In genomic region chr17:2068589-2069051, GRCh38 we compare ENCODE assay signal across 8 cellular contexts. TPM values are rescaled to one million over a fixed set of nuclear protein-coding genes. Genes with fewer than 3 reads are reported as not detected.
DNase-seq lines count a peak whose midpoint lies in the region; ATAC-seq and TF ChIP-seq lines count a peak whose summit lies in the region.

No MANE protein-coding gene starts in this region.

- peak in 1 of 5 donors; percentile 69 for DNase-seq in CD8-positive, alpha-beta memory T cell
- DNase-seq in NCI-H524 (lab: John Stamatoyannopoulos, UW) (peak; percentile 86 to 92), cerebellar cortex (ENCODE audit: low spot score) (peak; percentile 81), neural progenitor cell (ENCODE audit: low spot score) (no peak), HT-29 (ENCODE audit: low spot score) (no peak)

- no peak overlapping the region for H2AFZ ChIP-seq in neural progenitor cell (replicated peaks)

- no peak overlapping the region for H3K27ac ChIP-seq in CD8-positive, alpha-beta memory T cell (ENCODE audit: low read depth, low read length)
- H3K27ac ChIP-seq in neural progenitor cell, result no peak overlapping the region

- TF ChIP-seq CTCF in neural progenitor cell (IDR thresholded peaks at IDR 0.05), result no peak

- H3K36me3 Mint-ChIP-seq in CD8-positive, alpha-beta memory T cell, result peaks cover 0 to 67% (median 20%) of the 10 kb centered on the region in 3 donors
- peaks cover 36% of the 10 kb centered on the region for H3K36me3 Mint-ChIP-seq in neural progenitor cell

- no peaks in the 10 kb centered on the region for H3F3A ChIP-seq in neural progenitor cell (ENCODE audit: low read depth)

- no peak overlapping the region for H3K4me2 ChIP-seq in neural progenitor cell

- peak overlapping the region; percentile 70 to 90 (median 84) for H3K27ac Mint-ChIP-seq in CD8-positive, alpha-beta memory T cell
- H3K27ac Mint-ChIP-seq in neural progenitor cell, result peak overlapping the region; percentile 50

- peaks cover 20% of the 10 kb centered on the region for H3K36me3 ChIP-seq in CD8-positive, alpha-beta memory T cell (ENCODE audit: insufficient read depth, low read length)
- H3K36me3 ChIP-seq in neural progenitor cell, result no peaks in the 10 kb centered on the region

- H3K9me3 Mint-ChIP-seq in CD8-positive, alpha-beta memory T cell, result no peaks in the 10 kb centered on the region
- no peaks in the 10 kb centered on the region for H3K9me3 Mint-ChIP-seq in neural progenitor cell

- peak overlapping the region in 3 of 7 donors; percentile 23 to 69 (median 67) for H3K4me3 Mint-ChIP-seq in CD8-positive, alpha-beta memory T cell
- no peak overlapping the region for H3K4me3 Mint-ChIP-seq in neural progenitor cell

- no peaks in the 10 kb centered on the region for H3K79me2 ChIP-seq in neural progenitor cell (ENCODE audit: low read depth)

- POLR2A ChIA-PET in CD8-positive, alpha-beta memory T cell (lab: Charles Lee), result interaction anchor here (1.0 to 1.5 kb wide), 2 partner anchors 10 to 22 kb away, joined by 4 to 7 read pairs; no protein-coding TSS in a partner anchor

- H3K9me3 ChIP-seq in CD8-positive, alpha-beta memory T cell (ENCODE audit: low read length), result no peaks in the 10 kb centered on the region
- no peaks in the 10 kb centered on the region for H3K9me3 ChIP-seq in neural progenitor cell (ENCODE audit: low read depth)

- peaks cover 40 to 81% (median 56%) of the 10 kb centered on the region in 3 donors for H3K4me1 Mint-ChIP-seq in CD8-positive, alpha-beta memory T cell
- H3K4me1 Mint-ChIP-seq in neural progenitor cell, result peaks cover 28% of the 10 kb centered on the region

- no peak overlapping the region for H3K9ac ChIP-seq in neural progenitor cell

- no peak overlapping the region for H3K4me3 ChIP-seq in CD8-positive, alpha-beta memory T cell (ENCODE audit: low read length)
- H3K4me3 ChIP-seq in neural progenitor cell, result no peak overlapping the region

- ATAC-seq in GM21367 (IDR thresholded peaks at IDR 0.05; ENCODE audit: unreplicated experiment) (no peak), HG03439 (IDR thresholded peaks at IDR 0.05; ENCODE audit: unreplicated experiment) (no peak), HG03175 (IDR thresholded peaks at IDR 0.05; ENCODE audit: unreplicated experiment) (no peak)

- H4K20me1 ChIP-seq in neural progenitor cell (ENCODE audit: low read depth), result peaks cover 20% of the 10 kb centered on the region

- CTCF ChIA-PET in CD8-positive, alpha-beta memory T cell (lab: Charles Lee), result interaction anchor here (2.4 to 6.1 kb wide), 3 partner anchors 11 to 176 kb away, joined by 14 to 57 read pairs (median 14); partner anchors contain the start of gene HIC1

- no peaks in the 10 kb centered on the region for H3K27me3 Mint-ChIP-seq in CD8-positive, alpha-beta memory T cell
- H3K27me3 Mint-ChIP-seq in neural progenitor cell (ENCODE audit: insufficient read depth, low read depth), result peaks cover 6% of the 10 kb centered on the region

- H3K4me1 ChIP-seq in CD8-positive, alpha-beta memory T cell (ENCODE audit: insufficient read depth, low read length), result peaks cover 29% of the 10 kb centered on the region
- no peaks in the 10 kb centered on the region for H3K4me1 ChIP-seq in neural progenitor cell

- H3K27me3 ChIP-seq in CD8-positive, alpha-beta memory T cell (ENCODE audit: insufficient read depth, low read length, poor library complexity, severe bottlenecking), result no peaks in the 10 kb centered on the region
- no peaks in the 10 kb centered on the region for H3K27me3 ChIP-seq in neural progenitor cell

RNA-seq across cellular contexts. Expression of gene HIC1, which starts 13.7 kb away (rescaled TPM):
- 10 to 100 TPM; 39.5 to 42.7 TPM for total RNA-seq in CD8-positive, alpha-beta memory T cell
- polyA plus RNA-seq in CD8-positive, alpha-beta memory T cell, result 1.3 TPM
- 0.62 TPM in 1 of 2 replicates, not detected in the other for total RNA-seq in neural progenitor cell (ENCODE audit: low replicate concordance)
- 0.31 and 0.55 TPM in 2 replicates for total RNA-seq in HT-29 (2014; rRNA removed; shearing (Covaris generic))

RNA-seq across cellular contexts. Expression of gene OVCA2, which starts 26.8 kb away (rescaled TPM):
- total RNA-seq in CD8-positive, alpha-beta memory T cell, result 10 to 100 TPM; 54.2 to 56.2 TPM
- polyA plus RNA-seq in CD8-positive, alpha-beta memory T cell, result 60.0 TPM
- total RNA-seq in neural progenitor cell (ENCODE audit: low replicate concordance), result 5.4 and 23.1 TPM in 2 replicates
- 54.1 and 56.8 TPM in 2 replicates for total RNA-seq in HT-29 (2014; rRNA removed; shearing (Covaris generic))

RNA-seq across cellular contexts. Expression of gene DPH1, which starts 38.7 kb away (rescaled TPM):
- 10 to 100 TPM; 38.5 to 43.8 TPM for total RNA-seq in CD8-positive, alpha-beta memory T cell
- polyA plus RNA-seq in CD8-positive, alpha-beta memory T cell, result 33.2 TPM
- 21.1 and 28.0 TPM in 2 replicates for total RNA-seq in neural progenitor cell (ENCODE audit: low replicate concordance)
- 31.6 and 38.5 TPM in 2 replicates for total RNA-seq in HT-29 (2014; rRNA removed; shearing (Covaris generic))

RNA-seq across cellular contexts. Expression of gene RTN4RL1, which starts 43.5 kb away (rescaled TPM):
- total RNA-seq in CD8-positive, alpha-beta memory T cell, result 1 to 10 TPM; 1.0 to 1.2 TPM
- 0.32 TPM for polyA plus RNA-seq in CD8-positive, alpha-beta memory T cell
- total RNA-seq in neural progenitor cell (ENCODE audit: low replicate concordance), result 3.4 and 7.2 TPM in 2 replicates
- not detected in 2 replicates for total RNA-seq in HT-29 (2014; rRNA removed; shearing (Covaris generic))

Comparison
In these comparisons a context has a peak if more than half of its experiments do, and no peak if none do; other contexts are left out.
1. DNase-seq: peak in NCI-H524 (2 of 2) and cerebellar cortex (single experiment); none in neural progenitor cell (single experiment) and HT-29 (single experiment).
2. RNA of gene HIC1, which starts 13.7 kb away (total RNA-seq): 39.5 to 42.7 TPM in CD8-positive, alpha-beta memory T cell; 0.31 to 0.55 TPM in HT-29 and 0.62 TPM in neural progenitor cell; every median in the first group is over 10 times any median in the second.